ENCODE assay signal across 15 cellular contexts in genomic region chr5:170576602-170577584, GRCh38.
A peak's percentile ranks its signal among the peaks of the same experiment; 100 is the strongest.
DNase-seq lines count a peak whose midpoint lies in the region; ATAC-seq and TF ChIP-seq lines count a peak whose summit lies in the region.
"Had no signal": no experiment of that assay in that cellular context is flagged by ENCODE, and none has a peak within 500 bp of the region (broad histone marks: within the 10 kb centered on the region; RNA-seq: fewer than 3 reads in every experiment).

No MANE protein-coding gene starts in this region.

- H3K27me3 Mint-ChIP-seq in chondrocyte (ENCODE audit: low read depth): no peaks in the 10 kb centered on the region
- H3K27me3 Mint-ChIP-seq in stimulated activated naive CD8-positive, alpha-beta T cell treated with anti-CD3 and anti-CD28 coated beads, Interleukin-15, amount 100 ng/mL, for 72 hours: peaks cover 83% of the 10 kb centered on the region

- 73% methylated on average over 12 of the region's 12 CpGs for WGBS in smooth muscle cell (ENCODE audit: low lambda C conversion rate)

- H3F3A ChIP-seq in smooth muscle cell (ENCODE audit: low read depth): peaks cover 4% of the 10 kb centered on the region

- TF ChIP-seq CTCF in chondrocyte (IDR thresholded peaks at IDR 0.05) (no peak), smooth muscle cell (IDR thresholded peaks at IDR 0.05; ENCODE audit: borderline replicate concordance, insufficient read depth, poor library complexity, severe bottlenecking) (no peak)

- H3K4me3 ChIP-seq in MG63 (no peak overlapping the region), smooth muscle cell (no peak overlapping the region)

- peaks cover 10% of the 10 kb centered on the region for H3K36me3 Mint-ChIP-seq in chondrocyte (ENCODE audit: low read depth)

- peak overlapping the region; percentile 68 for H3K27ac Mint-ChIP-seq in chondrocyte (ENCODE audit: unreplicated experiment)
- no peak overlapping the region for H3K27ac Mint-ChIP-seq in stimulated activated naive CD8-positive, alpha-beta T cell treated with anti-CD3 and anti-CD28 coated beads, Interleukin-15, amount 100 ng/mL, for 72 hours

- peaks cover 13% of the 10 kb centered on the region for H3K9me3 Mint-ChIP-seq in chondrocyte (ENCODE audit: low read depth)
- H3K9me3 Mint-ChIP-seq in stimulated activated naive CD8-positive, alpha-beta T cell treated with anti-CD3 and anti-CD28 coated beads, Interleukin-15, amount 100 ng/mL, for 72 hours: peaks cover 19 to 30% of the 10 kb centered on the region in 2 donors

- H3K36me3 ChIP-seq in MG63 (no peaks in the 10 kb centered on the region), smooth muscle cell (ENCODE audit: low read depth) (no peaks in the 10 kb centered on the region)
- H3K36me3 ChIP-seq: BE2C had no signal

- H3K4me3 Mint-ChIP-seq in chondrocyte (ENCODE audit: unreplicated experiment): no peak overlapping the region
- H3K4me3 Mint-ChIP-seq in stimulated activated naive CD8-positive, alpha-beta T cell treated with anti-CD3 and anti-CD28 coated beads, Interleukin-15, amount 100 ng/mL, for 72 hours: no peak overlapping the region

- peaks cover 21% of the 10 kb centered on the region for H3K4me1 Mint-ChIP-seq in chondrocyte (ENCODE audit: low read depth)
- H3K4me1 Mint-ChIP-seq in stimulated activated naive CD8-positive, alpha-beta T cell treated with anti-CD3 and anti-CD28 coated beads, Interleukin-15, amount 100 ng/mL, for 72 hours: peaks cover 14% of the 10 kb centered on the region

- H3K4me2 ChIP-seq in smooth muscle cell: peak overlapping the region; percentile 16

- H3K9ac ChIP-seq in smooth muscle cell (ENCODE audit: low read depth): peak overlapping the region; percentile 68
- H3K9ac ChIP-seq: parathyroid adenoma had no signal

- no peak overlapping the region for H2AFZ ChIP-seq in smooth muscle cell (ENCODE audit: low read depth)
- H2AFZ ChIP-seq: parathyroid adenoma had no signal

- no peaks in the 10 kb centered on the region for H4K20me1 ChIP-seq in smooth muscle cell (ENCODE audit: low read depth)

- peaks cover 8% of the 10 kb centered on the region for H3K4me1 ChIP-seq in smooth muscle cell (ENCODE audit: low read depth)
- H3K4me1 ChIP-seq: BE2C, parathyroid adenoma had no signal

- ATAC-seq in GM21381 (IDR thresholded peaks at IDR 0.05; ENCODE audit: unreplicated experiment): peak; percentile 38
- no peak for ATAC-seq in stimulated activated naive CD8-positive, alpha-beta T cell treated with anti-CD3 and anti-CD28 coated beads, Interleukin-15, amount 100 ng/mL, for 72 hours

- peak; percentile 31 for DNase-seq in MG63
- no peak for DNase-seq in chondrocyte (ENCODE audit: low spot score)
- no peak for DNase-seq in smooth muscle cell (lab: John Stamatoyannopoulos, UW; ENCODE audit: unreplicated experiment)
- DNase-seq in stimulated activated naive CD8-positive, alpha-beta T cell treated with anti-CD3 and anti-CD28 coated beads, Interleukin-15, amount 100 ng/mL, for 72 hours: no peak
- no peak for DNase-seq in stimulated activated CD4-positive, alpha-beta T cell treated with anti-CD3 and anti-CD28 coated beads, Interleukin-12 subunit alpha, Interleukin-12 subunit beta, amount 100 ng/mL, for 4 hours
- DNase-seq in mesenteric fat pad (ENCODE audit: low spot score): no peak
- DNase-seq: activated CD4-positive, alpha-beta T cell treated with anti-CD3 and anti-CD28 coated beads for 1 hour; activated effector memory CD4-positive, alpha-beta T cell treated with Interleukin-2 at 50 U/mL for 16 hours; BE2C; NCI-H1436 treated with DMSO at 0.1 percent for 48 hours; NCI-H345; stimulated activated CD4-positive, alpha-beta T cell treated with anti-CD3 and anti-CD28 coated beads, Interleukin-4, amount 100 ng/mL, for 1 hour; T-helper 9 cell had no signal

- no peaks in the 10 kb centered on the region for H3K79me2 ChIP-seq in smooth muscle cell (ENCODE audit: low read depth)
- H3K79me2 ChIP-seq: parathyroid adenoma had no signal

- H3K9me3 ChIP-seq in MG63 (peaks cover 5% of the 10 kb centered on the region), smooth muscle cell (replicated peaks; ENCODE audit: low read depth) (no peaks in the 10 kb centered on the region)
- H3K9me3 ChIP-seq: BE2C had no signal

- no peaks in the 10 kb centered on the region for H3K27me3 ChIP-seq in MG63
- H3K27me3 ChIP-seq in smooth muscle cell (ENCODE audit: low read depth): no peaks in the 10 kb centered on the region

- peak overlapping the region; percentile 75 for H3K27ac ChIP-seq in smooth muscle cell (ENCODE audit: low read depth)
- H3K27ac ChIP-seq: parathyroid adenoma had no signal
